In the genomic region with DNA sequence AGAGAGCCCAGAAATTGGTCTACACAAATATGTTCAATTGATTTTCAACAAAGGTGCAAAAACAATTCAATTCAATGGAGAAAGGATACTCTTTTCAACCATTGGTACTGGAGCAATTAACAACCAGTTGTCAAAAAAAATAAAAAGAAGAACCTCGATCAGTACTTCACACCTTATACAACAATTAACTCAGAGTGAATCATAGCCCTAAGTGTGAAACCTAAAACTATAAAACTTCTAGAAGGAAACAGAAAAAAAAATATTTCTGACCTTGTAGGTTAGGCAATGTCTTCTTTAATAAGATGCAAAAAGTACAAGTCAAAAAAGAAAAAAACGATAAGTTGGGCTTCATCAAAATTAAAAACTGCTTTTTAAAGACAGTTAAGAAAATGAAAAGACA, we compare ENCODE assay signal across 9 cellular contexts. TPM values are rescaled to one million over a fixed set of nuclear protein-coding genes. Genes with fewer than 3 reads are reported as not detected.
DNase-seq lines count a peak whose midpoint lies in the region; ATAC-seq, FAIRE-seq and TF ChIP-seq lines count a peak whose summit lies in the region.
"Had no signal": no experiment of that assay in that cellular context is flagged by ENCODE, and none has a peak within 500 bp of the region (broad histone marks: within the 10 kb centered on the region; RNA-seq: fewer than 3 reads in every experiment).

No MANE protein-coding gene starts in this region.

- H3K27me3 Mint-ChIP-seq in CD8-positive, alpha-beta memory T cell = peaks cover 0 to 2% of the 10 kb centered on the region in 2 donors
- H3K27me3 Mint-ChIP-seq in central memory CD8-positive, alpha-beta T cell = no peaks in the 10 kb centered on the region
- H3K27me3 Mint-ChIP-seq in natural killer cell treated with Interleukin-12 subunit alpha and Interleukin-12 subunit beta and Interleukin-15 and Interleukin-18, amount 100 ng/mL, for 72 hours = no peaks in the 10 kb centered on the region

- peaks cover 0 to 18% (median 5%) of the 10 kb centered on the region in 3 donors for H3K36me3 Mint-ChIP-seq in CD8-positive, alpha-beta memory T cell
- H3K36me3 Mint-ChIP-seq in central memory CD8-positive, alpha-beta T cell (ENCODE audit: insufficient read depth) = peaks cover 13% of the 10 kb centered on the region
- H3K36me3 Mint-ChIP-seq in natural killer cell treated with Interleukin-12 subunit alpha and Interleukin-12 subunit beta and Interleukin-15 and Interleukin-18, amount 100 ng/mL, for 72 hours = no peaks in the 10 kb centered on the region

- H3K27ac ChIP-seq in A549 = no peak overlapping the region
- no peak overlapping the region for H3K27ac ChIP-seq in CD8-positive, alpha-beta memory T cell (ENCODE audit: low read depth, low read length)

- H3K4me1 ChIP-seq in A549 = no peaks in the 10 kb centered on the region
- H3K4me1 ChIP-seq in CD8-positive, alpha-beta memory T cell (ENCODE audit: insufficient read depth, low read length) = peaks cover 19% of the 10 kb centered on the region

- no peak for TF ChIP-seq RAD21 in A549 (conservative IDR thresholded peaks at IDR 0.05 in 1 of 2, IDR thresholded peaks at IDR 0.05 in 1 of 2)

- no peaks in the 10 kb centered on the region for H3K27me3 ChIP-seq in CD8-positive, alpha-beta memory T cell (ENCODE audit: insufficient read depth, low read length, poor library complexity, severe bottlenecking)

- peak overlapping the region in 5 of 8 donors; percentile 6 to 82 (median 25) for H3K27ac Mint-ChIP-seq in CD8-positive, alpha-beta memory T cell
- peak overlapping the region; percentile 26 for H3K27ac Mint-ChIP-seq in central memory CD8-positive, alpha-beta T cell (ENCODE audit: low read depth)
- peak overlapping the region; percentile 24 to 58 for H3K27ac Mint-ChIP-seq in natural killer cell treated with Interleukin-12 subunit alpha and Interleukin-12 subunit beta and Interleukin-15 and Interleukin-18, amount 100 ng/mL, for 72 hours

- TF ChIP-seq POLR2A in A549 (IDR thresholded peaks at IDR 0.05; ENCODE audit: low read length) = no peak

- no peak overlapping the region for H3K4me2 ChIP-seq in A549

- WGBS in A549 (ENCODE audit: missing lambda C conversion rate) = 90% methylated on average over 2 of the region's 2 CpGs

- no peak overlapping the region for H3K4me3 Mint-ChIP-seq in CD8-positive, alpha-beta memory T cell
- H3K4me3 Mint-ChIP-seq in central memory CD8-positive, alpha-beta T cell = peak overlapping the region; percentile 50
- peak overlapping the region; percentile 66 for H3K4me3 Mint-ChIP-seq in natural killer cell treated with Interleukin-12 subunit alpha and Interleukin-12 subunit beta and Interleukin-15 and Interleukin-18, amount 100 ng/mL, for 72 hours

- TF ChIP-seq EP300 in A549 (IDR thresholded peaks at IDR 0.05) = no peak

- no peak for ATAC-seq in A549
- ATAC-seq in central memory CD8-positive, alpha-beta T cell (replicated peaks; ENCODE audit: extremely low read depth, poor library complexity, severe bottlenecking) = peak; percentile 52
- peak; percentile 51 to 65 for ATAC-seq in natural killer cell treated with Interleukin-12 subunit alpha and Interleukin-12 subunit beta and Interleukin-15 and Interleukin-18, amount 100 ng/mL, for 72 hours
- ATAC-seq in HG02678 (IDR thresholded peaks at IDR 0.05; ENCODE audit: unreplicated experiment) = no peak
- no peak for ATAC-seq in GM18511 (IDR thresholded peaks at IDR 0.05; ENCODE audit: unreplicated experiment)
- ATAC-seq: HCT116 had no signal

- no peak overlapping the region for H3K4me3 ChIP-seq in A549
- no peak overlapping the region for H3K4me3 ChIP-seq in CD8-positive, alpha-beta memory T cell (ENCODE audit: low read length)

- peaks cover 28 to 37% (median 35%) of the 10 kb centered on the region in 3 donors for H3K4me1 Mint-ChIP-seq in CD8-positive, alpha-beta memory T cell
- H3K4me1 Mint-ChIP-seq in central memory CD8-positive, alpha-beta T cell = peaks cover 39% of the 10 kb centered on the region
- H3K4me1 Mint-ChIP-seq in natural killer cell treated with Interleukin-12 subunit alpha and Interleukin-12 subunit beta and Interleukin-15 and Interleukin-18, amount 100 ng/mL, for 72 hours (ENCODE audit: low read depth in 2 of 2) = peaks cover 39 to 47% of the 10 kb centered on the region in 2 donors

- no peaks in the 10 kb centered on the region for H3K36me3 ChIP-seq in CD8-positive, alpha-beta memory T cell (ENCODE audit: insufficient read depth, low read length)

- FAIRE-seq in A549 (lab: Jason Lieb, UNC) = peak; percentile 63
- FAIRE-seq: H54 had no signal

- DNase-seq in A549 (ENCODE audit: low read depth in 1 of 2, low spot score in 1 of 2) = no peak
- DNase-seq in CD8-positive, alpha-beta memory T cell = no peak
- DNase-seq in central memory CD8-positive, alpha-beta T cell (ENCODE audit: low spot score in 2 of 2) = no peak
- no peak for DNase-seq in natural killer cell treated with Interleukin-12 subunit alpha and Interleukin-12 subunit beta and Interleukin-15 and Interleukin-18, amount 100 ng/mL, for 72 hours (ENCODE audit: low spot score)
- DNase-seq: DMS53 had no signal

- TF ChIP-seq CTCF in A549 (IDR thresholded peaks at IDR 0.05) = no peak

- POLR2A ChIA-PET in A549 (lab: Yijun Ruan, JAX) = no interaction called here
- POLR2A ChIA-PET in CD8-positive, alpha-beta memory T cell (lab: Charles Lee) = no interaction called here

- H3K9me3 Mint-ChIP-seq in CD8-positive, alpha-beta memory T cell = no peaks in the 10 kb centered on the region
- no peaks in the 10 kb centered on the region for H3K9me3 Mint-ChIP-seq in central memory CD8-positive, alpha-beta T cell
- H3K9me3 Mint-ChIP-seq in natural killer cell treated with Interleukin-12 subunit alpha and Interleukin-12 subunit beta and Interleukin-15 and Interleukin-18, amount 100 ng/mL, for 72 hours = no peaks in the 10 kb centered on the region

- H3K9me3 ChIP-seq in A549 = no peaks in the 10 kb centered on the region
- no peaks in the 10 kb centered on the region for H3K9me3 ChIP-seq in CD8-positive, alpha-beta memory T cell (ENCODE audit: low read length)

- CTCF ChIA-PET in A549 (lab: Yijun Ruan, JAX) = no interaction called here
- CTCF ChIA-PET in CD8-positive, alpha-beta memory T cell (lab: Charles Lee) = no interaction called here

TF ChIP-seq in A549, 52 proteins besides CTCF, POLR2A, EP300 and RAD21:
- TF ChIP-seq GATA3 (IDR thresholded peaks at IDR 0.05; ENCODE audit: borderline replicate concordance) (no peak), CEBPB (IDR thresholded peaks at IDR 0.05) (no peak), ZFP36 (IDR thresholded peaks at IDR 0.05; ENCODE audit: borderline replicate concordance, partially characterized antibody) (no peak)
TF ChIP-seq in A549: peak in this region for 0.

RNA-seq across cellular contexts. Expression of gene CHMP6, which starts 56.1 kb away (rescaled TPM):
- polyA plus RNA-seq in A549 (2011; rRNA removed) = 17.8 and 28.9 TPM in 2 replicates
- 36.9 and 47.2 TPM in 2 replicates for polyA plus RNA-seq in A549 (2012; cell fraction: cytosol; rRNA removed)
- 34.1 and 42.1 TPM in 2 replicates for polyA plus RNA-seq in A549 (2012; cell fraction: nucleus; rRNA removed)
- polyA plus RNA-seq in A549 (2017; fragmentation: RNase III; extraction: RNeasy Plus Mini Kit Qiagen cat#74134 plus additional on column Dnase treatment) = 26.6 to 32.7 TPM (median 30.8 TPM) in 3 replicates
- polyA minus RNA-seq in A549 (2011; rRNA and poly(A)+ RNA removed) = 9.5 and 11.2 TPM in 2 replicates
- total RNA-seq in CD8-positive, alpha-beta memory T cell = 10 to 100 TPM; 31.2 to 32.7 TPM
- 45.1 TPM for polyA plus RNA-seq in CD8-positive, alpha-beta memory T cell
- total RNA-seq in natural killer cell treated with Interleukin-12 subunit alpha and Interleukin-12 subunit beta and Interleukin-15 and Interleukin-18, amount 100 ng/mL, for 72 hours = 10 to 100 TPM; 33.1 to 43.7 TPM

Comparison
In these comparisons a context has a peak if more than half of its experiments do, and no peak if none do; other contexts are left out.
1. ATAC-seq: peak in central memory CD8-positive, alpha-beta T cell (single experiment) and natural killer cell treated with Interleukin-12 subunit alpha and Interleukin-12 subunit beta and Interleukin-15 and Interleukin-18, amount 100 ng/mL, for 72 hours (2 of 2); none in A549 (0 of 2), HG02678 (single experiment) and GM18511 (single experiment).
2. H3K4me3 Mint-ChIP-seq: peak in central memory CD8-positive, alpha-beta T cell (single experiment) and natural killer cell treated with Interleukin-12 subunit alpha and Interleukin-12 subunit beta and Interleukin-15 and Interleukin-18, amount 100 ng/mL, for 72 hours (single experiment); none in CD8-positive, alpha-beta memory T cell (0 of 7).
3. Peak in every context shown above with its lines, with median percentiles within 50 percentile points of each other: H3K27ac Mint-ChIP-seq.